10 cellular contexts compared by ENCODE assay signal in genomic region chr19:18225355-18225701, GRCh38. TPM values are rescaled to one million over a fixed set of nuclear protein-coding genes. Genes with fewer than 3 reads are reported as not detected.
DNase-seq lines count a peak whose midpoint lies in the region; ATAC-seq and TF ChIP-seq lines count a peak whose summit lies in the region.
"Had no signal": no experiment of that assay in that cellular context is flagged by ENCODE, and none has a peak within 500 bp of the region (broad histone marks: within the 10 kb centered on the region; RNA-seq: fewer than 3 reads in every experiment).

No MANE protein-coding gene starts in this region.

- H3K27ac ChIP-seq in iPS-18a (ENCODE audit: low read length) = no peak overlapping the region

- H3K4me1 Mint-ChIP-seq in activated CD4-positive, alpha-beta memory T cell treated with anti-CD3 and anti-CD28 coated beads for 36 hours (ENCODE audit: low read depth) = peaks cover 21% of the 10 kb centered on the region
- H3K4me1 Mint-ChIP-seq in activated CD4-positive, alpha-beta memory T cell treated with anti-CD3 and anti-CD28 coated beads, Interleukin-2, amount 10 ng/mL, durations not matched to agents 7 days and 5 days = peaks cover 16% of the 10 kb centered on the region
- H3K4me1 Mint-ChIP-seq in activated B cell treated with CpG ODN at 0.5 μM for 24 hours = peaks cover 45% of the 10 kb centered on the region
- H3K4me1 Mint-ChIP-seq in stimulated activated naive B cell treated with anti-CD40 and anti-IgM and Interleukin-4, amounts not matched to agents 10 μg/mL and 1 μg/mL and 100 μg/mL, for 72 hours = peaks cover 35 to 44% of the 10 kb centered on the region in 2 donors

- CTCF ChIA-PET in activated CD4-positive, alpha-beta memory T cell treated with anti-CD3 and anti-CD28 coated beads for 36 hours (lab: Charles Lee) = interaction anchor here (1.2 to 1.3 kb wide), 2 partner anchors 17 to 163 kb away, joined by 3 to 4 read pairs; no protein-coding TSS in a partner anchor
- CTCF ChIA-PET in activated CD4-positive, alpha-beta memory T cell treated with anti-CD3 and anti-CD28 coated beads, Interleukin-2, amount 10 ng/mL, durations not matched to agents 7 days and 5 days (lab: Charles Lee) = interaction anchor here (1.5 to 2.9 kb wide), 3 partner anchors 27 to 103 kb away, joined by 12 to 17 read pairs (median 16); no protein-coding TSS in a partner anchor
- CTCF ChIA-PET in activated B cell treated with CpG ODN at 0.5 μM for 24 hours (lab: Charles Lee) = interaction anchor here (2.3 kb wide), 1 partner anchor 27 kb away, joined by 8 read pairs; no protein-coding TSS in a partner anchor

- peaks cover 3% of the 10 kb centered on the region for H3K4me1 ChIP-seq in iPS-18a (ENCODE audit: control insufficient read depth, low read depth, low read length)

- H3K36me3 ChIP-seq in iPS-18a (ENCODE audit: control insufficient read depth, low read depth, low read length) = no peaks in the 10 kb centered on the region

- POLR2A ChIA-PET in activated CD4-positive, alpha-beta memory T cell treated with anti-CD3 and anti-CD28 coated beads for 36 hours (lab: Charles Lee) = no interaction called here
- POLR2A ChIA-PET in activated CD4-positive, alpha-beta memory T cell treated with anti-CD3 and anti-CD28 coated beads, Interleukin-2, amount 10 ng/mL, durations not matched to agents 7 days and 5 days (lab: Charles Lee) = no interaction called here
- POLR2A ChIA-PET in activated B cell treated with CpG ODN at 0.5 μM for 24 hours (lab: Charles Lee) = interaction anchor here (0.6 to 2.6 kb wide), 2 partner anchors 54 to 130 kb away, joined by 3 to 14 read pairs; no protein-coding TSS in a partner anchor

- peak overlapping the region; percentile 83 for H3K4me3 ChIP-seq in iPS-18a (ENCODE audit: low read length)

- intact Hi-C loops in activated CD4-positive, alpha-beta memory T cell treated with anti-CD3 and anti-CD28 coated beads for 36 hours (cut with micrococcal nuclease) = loop anchor here (2.0 kb wide), 2 partner anchors 65 to 73 kb away; partner anchors contain the start of gene PIK3R2
- intact Hi-C loops in activated B cell treated with CpG ODN at 0.5 μM for 24 hours (cut with micrococcal nuclease) = loop anchor here (2.0 kb wide), 1 partner anchor 21 kb away; the partner anchor contains the start of gene RAB3A

- no peak for ATAC-seq in activated B cell treated with CpG ODN at 0.5 μM for 24 hours (ENCODE audit: low read depth)
- ATAC-seq in stimulated activated naive B cell treated with anti-CD40 and anti-IgM and Interleukin-4, amounts not matched to agents 10 μg/mL and 1 μg/mL and 100 μg/mL, for 72 hours (replicated peaks) = no peak
- ATAC-seq in HG03280 (IDR thresholded peaks at IDR 0.05; ENCODE audit: unreplicated experiment) = no peak
- ATAC-seq in HG03354 (IDR thresholded peaks at IDR 0.05; ENCODE audit: poor library complexity, severe bottlenecking, unreplicated experiment) = no peak

- no peaks in the 10 kb centered on the region for H3K36me3 Mint-ChIP-seq in activated CD4-positive, alpha-beta memory T cell treated with anti-CD3 and anti-CD28 coated beads for 36 hours
- no peaks in the 10 kb centered on the region for H3K36me3 Mint-ChIP-seq in activated CD4-positive, alpha-beta memory T cell treated with anti-CD3 and anti-CD28 coated beads, Interleukin-2, amount 10 ng/mL, durations not matched to agents 7 days and 5 days (ENCODE audit: low read depth)
- H3K36me3 Mint-ChIP-seq in activated B cell treated with CpG ODN at 0.5 μM for 24 hours (ENCODE audit: low read depth) = no peaks in the 10 kb centered on the region
- peaks cover 8 to 10% of the 10 kb centered on the region in 2 donors for H3K36me3 Mint-ChIP-seq in stimulated activated naive B cell treated with anti-CD40 and anti-IgM and Interleukin-4, amounts not matched to agents 10 μg/mL and 1 μg/mL and 100 μg/mL, for 72 hours

- peak overlapping the region; percentile 71 for H3K4me3 Mint-ChIP-seq in activated CD4-positive, alpha-beta memory T cell treated with anti-CD3 and anti-CD28 coated beads for 36 hours
- no peak overlapping the region for H3K4me3 Mint-ChIP-seq in activated CD4-positive, alpha-beta memory T cell treated with anti-CD3 and anti-CD28 coated beads, Interleukin-2, amount 10 ng/mL, durations not matched to agents 7 days and 5 days
- peak overlapping the region; percentile 16 for H3K4me3 Mint-ChIP-seq in activated B cell treated with CpG ODN at 0.5 μM for 24 hours
- peak overlapping the region; percentile 71 to 89 for H3K4me3 Mint-ChIP-seq in stimulated activated naive B cell treated with anti-CD40 and anti-IgM and Interleukin-4, amounts not matched to agents 10 μg/mL and 1 μg/mL and 100 μg/mL, for 72 hours

- no peak for TF ChIP-seq CTCF in activated B cell treated with CpG ODN at 0.5 μM for 24 hours (IDR thresholded peaks at IDR 0.05)

- no peaks in the 10 kb centered on the region for H3K9me3 ChIP-seq in iPS-18a (ENCODE audit: control insufficient read depth, low read depth, low read length)

- no peak overlapping the region for H3K9ac ChIP-seq in iPS-18a (ENCODE audit: low read length)

- no peak for DNase-seq in activated CD4-positive, alpha-beta memory T cell treated with anti-CD3 and anti-CD28 coated beads for 36 hours
- DNase-seq in activated CD4-positive, alpha-beta memory T cell treated with anti-CD3 and anti-CD28 coated beads, Interleukin-2, amount 10 ng/mL, durations not matched to agents 7 days and 5 days = no peak
- DNase-seq in activated B cell treated with CpG ODN at 0.5 μM for 24 hours = no peak
- no peak for DNase-seq in stimulated activated naive B cell treated with anti-CD40 and anti-IgM and Interleukin-4, amounts not matched to agents 10 μg/mL and 1 μg/mL and 100 μg/mL, for 72 hours
- no peak for DNase-seq in GM03348 (ENCODE audit: low spot score)
- DNase-seq: HCEC 1CT; NK-92 treated with Interleukin-12 subunit alpha and Interleukin-12 subunit beta, amount 100 ng/mL, for 24 hours had no signal

- H3K27me3 ChIP-seq in iPS-18a (ENCODE audit: control insufficient read depth, insufficient read depth, low read length) = peaks cover 29% of the 10 kb centered on the region

- no peak overlapping the region for H3K27ac Mint-ChIP-seq in activated CD4-positive, alpha-beta memory T cell treated with anti-CD3 and anti-CD28 coated beads for 36 hours
- no peak overlapping the region for H3K27ac Mint-ChIP-seq in activated CD4-positive, alpha-beta memory T cell treated with anti-CD3 and anti-CD28 coated beads, Interleukin-2, amount 10 ng/mL, durations not matched to agents 7 days and 5 days
- H3K27ac Mint-ChIP-seq in activated B cell treated with CpG ODN at 0.5 μM for 24 hours = no peak overlapping the region
- H3K27ac Mint-ChIP-seq in stimulated activated naive B cell treated with anti-CD40 and anti-IgM and Interleukin-4, amounts not matched to agents 10 μg/mL and 1 μg/mL and 100 μg/mL, for 72 hours = no peak overlapping the region

- no peaks in the 10 kb centered on the region for H3K9me3 Mint-ChIP-seq in activated CD4-positive, alpha-beta memory T cell treated with anti-CD3 and anti-CD28 coated beads for 36 hours
- no peaks in the 10 kb centered on the region for H3K9me3 Mint-ChIP-seq in activated CD4-positive, alpha-beta memory T cell treated with anti-CD3 and anti-CD28 coated beads, Interleukin-2, amount 10 ng/mL, durations not matched to agents 7 days and 5 days
- no peaks in the 10 kb centered on the region for H3K9me3 Mint-ChIP-seq in activated B cell treated with CpG ODN at 0.5 μM for 24 hours
- H3K9me3 Mint-ChIP-seq in stimulated activated naive B cell treated with anti-CD40 and anti-IgM and Interleukin-4, amounts not matched to agents 10 μg/mL and 1 μg/mL and 100 μg/mL, for 72 hours = no peaks in the 10 kb centered on the region

- peaks cover 58% of the 10 kb centered on the region for H3K27me3 Mint-ChIP-seq in activated CD4-positive, alpha-beta memory T cell treated with anti-CD3 and anti-CD28 coated beads for 36 hours
- H3K27me3 Mint-ChIP-seq in activated CD4-positive, alpha-beta memory T cell treated with anti-CD3 and anti-CD28 coated beads, Interleukin-2, amount 10 ng/mL, durations not matched to agents 7 days and 5 days = peaks cover 50% of the 10 kb centered on the region
- H3K27me3 Mint-ChIP-seq in activated B cell treated with CpG ODN at 0.5 μM for 24 hours = peaks cover 54% of the 10 kb centered on the region
- peaks cover 74 to 83% of the 10 kb centered on the region in 2 donors for H3K27me3 Mint-ChIP-seq in stimulated activated naive B cell treated with anti-CD40 and anti-IgM and Interleukin-4, amounts not matched to agents 10 μg/mL and 1 μg/mL and 100 μg/mL, for 72 hours

RNA-seq across cellular contexts. Expression of gene PDE4C, which starts 0.9 kb away (rescaled TPM):
- total RNA-seq in activated CD4-positive, alpha-beta memory T cell treated with anti-CD3 and anti-CD28 coated beads for 36 hours = not detected
- total RNA-seq in activated CD4-positive, alpha-beta memory T cell treated with anti-CD3 and anti-CD28 coated beads, Interleukin-2, amount 10 ng/mL, durations not matched to agents 7 days and 5 days = under 1 TPM; 0.13 to 0.18 TPM
- not detected in 2 replicates for total RNA-seq in activated B cell treated with CpG ODN at 0.5 μM for 24 hours

RNA-seq across cellular contexts. Expression of gene RAB3A, which starts 21.5 kb away (rescaled TPM):
- total RNA-seq in activated CD4-positive, alpha-beta memory T cell treated with anti-CD3 and anti-CD28 coated beads for 36 hours = 1 to 10 TPM; 3.9 to 4.3 TPM
- total RNA-seq in activated CD4-positive, alpha-beta memory T cell treated with anti-CD3 and anti-CD28 coated beads, Interleukin-2, amount 10 ng/mL, durations not matched to agents 7 days and 5 days = 1 to 10 TPM; 3.7 to 5.3 TPM
- 3.8 and 4.1 TPM in 2 replicates for total RNA-seq in activated B cell treated with CpG ODN at 0.5 μM for 24 hours

RNA-seq across cellular contexts. Expression of gene MPV17L2, which starts 32.3 kb away (rescaled TPM):
- 1 to 10 TPM; 6.4 to 7.3 TPM for total RNA-seq in activated CD4-positive, alpha-beta memory T cell treated with anti-CD3 and anti-CD28 coated beads for 36 hours
- 1 to 10 TPM; 6.2 to 6.3 TPM for total RNA-seq in activated CD4-positive, alpha-beta memory T cell treated with anti-CD3 and anti-CD28 coated beads, Interleukin-2, amount 10 ng/mL, durations not matched to agents 7 days and 5 days
- 17.3 and 17.9 TPM in 2 replicates for total RNA-seq in activated B cell treated with CpG ODN at 0.5 μM for 24 hours

RNA-seq across cellular contexts. Expression of gene IQCN, which starts 48.9 kb away (rescaled TPM):
- total RNA-seq in activated CD4-positive, alpha-beta memory T cell treated with anti-CD3 and anti-CD28 coated beads for 36 hours = under 1 TPM; 0.36 to 0.39 TPM
- total RNA-seq in activated CD4-positive, alpha-beta memory T cell treated with anti-CD3 and anti-CD28 coated beads, Interleukin-2, amount 10 ng/mL, durations not matched to agents 7 days and 5 days = 1 to 10 TPM; 1.6 to 1.7 TPM
- total RNA-seq in activated B cell treated with CpG ODN at 0.5 μM for 24 hours = 15.6 and 17.8 TPM in 2 replicates

RNA-seq across cellular contexts. Expression of gene IFI30, which starts 51.7 kb away (rescaled TPM):
- total RNA-seq in activated CD4-positive, alpha-beta memory T cell treated with anti-CD3 and anti-CD28 coated beads for 36 hours = 10 to 100 TPM; 23.7 to 26.9 TPM
- total RNA-seq in activated CD4-positive, alpha-beta memory T cell treated with anti-CD3 and anti-CD28 coated beads, Interleukin-2, amount 10 ng/mL, durations not matched to agents 7 days and 5 days = 10 to 100 TPM; 48.0 to 55.6 TPM
- 251 and 255 TPM in 2 replicates for total RNA-seq in activated B cell treated with CpG ODN at 0.5 μM for 24 hours
